In the genomic region with DNA sequence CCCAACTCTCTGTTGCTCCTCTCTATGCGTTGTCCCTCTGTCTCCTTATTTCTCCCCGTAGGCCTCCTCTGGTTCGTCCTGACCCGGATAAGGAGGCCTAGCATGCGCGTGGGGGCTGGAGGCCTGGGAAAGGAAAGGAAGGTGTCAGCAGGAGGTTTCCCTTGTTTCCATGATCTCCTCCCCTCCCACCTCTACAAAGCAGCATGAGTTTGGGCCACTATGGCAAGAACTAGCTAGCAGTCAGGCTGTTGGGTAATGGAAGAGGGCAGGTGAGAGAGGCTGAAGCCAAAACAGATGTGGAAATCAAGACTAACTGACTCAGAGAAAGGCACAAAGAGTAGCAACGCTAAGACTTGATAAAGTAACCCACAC, we compare ENCODE assay signal across 1 cellular context.
TF ChIP-seq lines count a peak whose summit lies in the region.

No MANE protein-coding gene starts in this region.

TF ChIP-seq in GM23338, 12 proteins besides CTCF, POLR2A, EP300 and RAD21 (continued from another document):
- no peak for TF ChIP-seq EZH2phosphoT487 (IDR thresholded peaks at IDR 0.05; ENCODE audit: unreplicated experiment)
- TF ChIP-seq JUNB (IDR thresholded peaks at IDR 0.05; ENCODE audit: unreplicated experiment): no peak
- TF ChIP-seq ZNF114 (CRISPR knock-in tag; IDR thresholded peaks at IDR 0.05): no peak
- no peak for TF ChIP-seq REST (IDR thresholded peaks at IDR 0.05; ENCODE audit: unreplicated experiment)
TF ChIP-seq in GM23338: peak in this region for 0.
